In the genomic region with DNA sequence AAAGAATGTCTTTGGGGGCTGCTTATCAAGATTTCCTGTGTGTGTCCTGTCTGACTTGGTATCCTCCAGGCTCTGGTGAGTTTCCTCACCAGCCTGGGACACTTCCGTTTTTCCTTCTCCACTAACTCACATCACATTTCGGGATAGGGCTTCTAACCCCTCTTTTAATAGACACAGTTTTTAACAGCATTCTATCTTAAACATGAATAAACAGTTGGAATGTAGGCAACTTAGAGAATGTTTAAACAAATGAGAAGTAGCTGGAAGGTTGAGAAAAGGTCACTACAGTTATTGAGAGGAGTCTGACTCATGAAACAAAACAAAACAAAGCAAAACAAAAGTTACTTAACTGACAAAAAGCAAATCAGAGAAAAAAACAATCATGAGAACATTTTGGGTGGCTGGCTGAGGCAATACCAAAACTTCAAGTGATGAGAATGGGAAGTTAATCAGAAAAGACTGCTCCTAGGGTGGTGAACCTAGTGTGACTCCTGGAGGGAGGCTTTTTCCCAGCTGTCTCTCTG, we compare ENCODE assay signal across 11 cellular contexts.
A peak's percentile ranks its signal among the peaks of the same experiment; 100 is the strongest.
DNase-seq lines count a peak whose midpoint lies in the region; ATAC-seq, FAIRE-seq and TF ChIP-seq lines count a peak whose summit lies in the region.
"Had no signal": no experiment of that assay in that cellular context is flagged by ENCODE, and none has a peak within 500 bp of the region (broad histone marks: within the 10 kb centered on the region; RNA-seq: fewer than 3 reads in every experiment).

No MANE protein-coding gene starts in this region.

- BruUV-seq in K562 (replicated peaks; lab: Mats Ljungman, UMichigan) = no TSS peak

- peaks cover 4% of the 10 kb centered on the region for H3K27me3 Mint-ChIP-seq in activated T-helper 1 cell treated with anti-CD3 and anti-CD28 coated beads, Interleukin-12 subunit alpha, Interleukin-12 subunit beta, Interleukin-2, Interleukin-4 antibody, amounts not matched to agents 30 ng/mL and 10 ng/mL and 1 ng/mL, durations not matched to agents 14 hours and 24 hours and 36 hours (ENCODE audit: insufficient read depth)
- no peaks in the 10 kb centered on the region for H3K27me3 Mint-ChIP-seq in WTC11 (ENCODE audit: low read depth)

- H3K36me3 ChIP-seq in HEK293 (ENCODE audit: control insufficient read depth in 2 of 2, insufficient read depth in 1 of 2, low read length in 2 of 2) (no peaks in the 10 kb centered on the region), K562 (ENCODE audit: control insufficient read depth, insufficient read depth, low read length) (no peaks in the 10 kb centered on the region), lung (ENCODE audit: control insufficient read depth in 2 of 2, insufficient read depth in 2 of 2, low read length in 2 of 2) (no peaks in the 10 kb centered on the region)

- no peaks in the 10 kb centered on the region for H3K9me3 ChIP-seq in HEK293 (ENCODE audit: control insufficient read depth, insufficient read depth, low read depth, low read length)
- H3K9me3 ChIP-seq in K562 (replicated peaks; ENCODE audit: control insufficient read depth, insufficient read depth, low read depth, low read length) = no peaks in the 10 kb centered on the region
- no peaks in the 10 kb centered on the region for H3K9me3 ChIP-seq in lung (ENCODE audit: control insufficient read depth in 2 of 2, insufficient read depth in 1 of 2, low read length in 1 of 2)

- no peak for FAIRE-seq in K562 (lab: Jason Lieb, UNC)

- no peak overlapping the region for H3K9ac ChIP-seq in K562 (ENCODE audit: insufficient read depth in 1 of 2, low read depth in 2 of 2, low read length in 2 of 2)

- H3K9me1 ChIP-seq in K562 (ENCODE audit: control insufficient read depth, insufficient read depth, low read length) = no peaks in the 10 kb centered on the region

- TF ChIP-seq POLR2A in K562 (conservative IDR thresholded peaks at IDR 0.05) = no peak

- POLR2A ChIA-PET in HEK293 (lab: Yijun Ruan, JAX) (no interaction called here), K562 (lab: Yijun Ruan, JAX) (interaction anchor here (1.2 kb wide), 1 partner anchor 14 kb away, joined by 3 read pairs; no protein-coding TSS in a partner anchor), WTC11 (lab: Charles Lee) (no interaction called here)

- H3K36me3 Mint-ChIP-seq in activated T-helper 1 cell treated with anti-CD3 and anti-CD28 coated beads, Interleukin-12 subunit alpha, Interleukin-12 subunit beta, Interleukin-2, Interleukin-4 antibody, amounts not matched to agents 30 ng/mL and 10 ng/mL and 1 ng/mL, durations not matched to agents 14 hours and 24 hours and 36 hours (ENCODE audit: low read depth) = no peaks in the 10 kb centered on the region
- H3K36me3 Mint-ChIP-seq in WTC11 = no peaks in the 10 kb centered on the region

- H3K4me1 ChIP-seq in HEK293 (ENCODE audit: control insufficient read depth, insufficient read depth, low read length) (peaks cover 2% of the 10 kb centered on the region; the same call in 1 of the 2 replicates), K562 (replicated peaks in 1 of 2; ENCODE audit: control insufficient read depth in 2 of 2, insufficient read depth in 2 of 2, low read length in 2 of 2) (no peaks in the 10 kb centered on the region; a peak in 1 of 5 replicates), lung (ENCODE audit: control insufficient read depth in 2 of 2, insufficient read depth in 2 of 2, low read length in 2 of 2) (peaks cover 0 to 1% of the 10 kb centered on the region in 2 donors)

- TF ChIP-seq RAD21 in K562 (CRISPR knock-in tag; conservative IDR thresholded peaks at IDR 0.05 in 1 of 2, IDR thresholded peaks at IDR 0.05 in 1 of 2) = no peak

- in situ Hi-C loops in K562 (cut with MboI) = no loop called here

- ATAC-seq in K562 = no peak
- ATAC-seq in lung (ENCODE audit: insufficient read depth, low FRiP score) = peak; percentile 53
- no peak for ATAC-seq in GM21723 (IDR thresholded peaks at IDR 0.05; ENCODE audit: unreplicated experiment)
- ATAC-seq in HG02763 (IDR thresholded peaks at IDR 0.05; ENCODE audit: unreplicated experiment) = no peak
- no peak for ATAC-seq in WTC11

- no peaks in the 10 kb centered on the region for H3K79me2 ChIP-seq in K562 (ENCODE audit: control insufficient read depth, insufficient read depth, low read length)

- H3K27ac ChIP-seq in HEK293 (ENCODE audit: extremely low read depth, low read depth, low read length) (no peak overlapping the region), K562 (ENCODE audit: extremely low read depth, low read depth, low read length) (no peak overlapping the region), lung (ENCODE audit: low read depth in 1 of 2, low read length in 1 of 2) (peak overlapping the region in 1 of 2 donors; percentile 21)

- CTCF ChIA-PET in HEK293 (lab: Yijun Ruan, JAX) = interaction anchor here (0.7 to 1.1 kb wide), 3 partner anchors 26 to 141 kb away, joined by 3 to 4 read pairs (median 3); no protein-coding TSS in a partner anchor
- CTCF ChIA-PET in K562 (lab: Yijun Ruan, JAX; ENCODE audit: low intra/inter-chr PET ratio) = no interaction called here
- CTCF ChIA-PET in WTC11 (lab: Charles Lee) = no interaction called here

- H3K4me3 ChIP-seq in HEK293 (ENCODE audit: low read depth, low read length) = no peak overlapping the region
- no peak overlapping the region for H3K4me3 ChIP-seq in K562
- H3K4me3 ChIP-seq in lung = no peak overlapping the region

- no peak for TF ChIP-seq EP300 in K562 (IDR thresholded peaks at IDR 0.05; ENCODE audit: low read length)

- H3K27me3 ChIP-seq in K562 (ENCODE audit: control insufficient read depth in 2 of 2, insufficient read depth in 2 of 2, low read length in 2 of 2) = no peaks in the 10 kb centered on the region
- no peaks in the 10 kb centered on the region for H3K27me3 ChIP-seq in lung (ENCODE audit: control insufficient read depth, insufficient read depth)

- H2AFZ ChIP-seq in K562 (ENCODE audit: low read depth, low read length) = 0 out of 2 replicates have a peak overlapping the region, but pooled peaks have one; percentile 11

- intact Hi-C loops in K562 (cut with micrococcal nuclease) = no loop called here
- intact Hi-C loops in activated T-helper 1 cell treated with anti-CD3 and anti-CD28 coated beads, Interleukin-12 subunit alpha, Interleukin-12 subunit beta, Interleukin-2, Interleukin-4 antibody, amounts not matched to agents 30 ng/mL and 10 ng/mL and 1 ng/mL, durations not matched to agents 14 hours and 24 hours and 36 hours (cut with micrococcal nuclease) = no loop called here

- no peak overlapping the region for H3K4me2 ChIP-seq in K562 (ENCODE audit: insufficient read depth, low read length)

- TF ChIP-seq CTCF in HEK293 (tag by site-specific recombination; IDR thresholded peaks at IDR 0.05) (no peak), K562 (IDR thresholded peaks at IDR 0.05 in 2 of 3, conservative IDR thresholded peaks at IDR 0.05 in 1 of 3; ENCODE audit: insufficient read depth in 2 of 3, low read depth in 1 of 3, low read length in 3 of 3) (no peak), lung (IDR thresholded peaks at IDR 0.05; ENCODE audit: control extremely low read depth, extremely low read depth) (no peak), WTC11 (IDR thresholded peaks at IDR 0.05) (no peak)

- no peaks in the 10 kb centered on the region for H4K20me1 ChIP-seq in K562 (replicated peaks; ENCODE audit: control insufficient read depth, insufficient read depth, low read length)

- H3K27ac Mint-ChIP-seq in activated T-helper 1 cell treated with anti-CD3 and anti-CD28 coated beads, Interleukin-12 subunit alpha, Interleukin-12 subunit beta, Interleukin-2, Interleukin-4 antibody, amounts not matched to agents 30 ng/mL and 10 ng/mL and 1 ng/mL, durations not matched to agents 14 hours and 24 hours and 36 hours = no peak overlapping the region
- no peak overlapping the region for H3K27ac Mint-ChIP-seq in WTC11

- H3K4me3 Mint-ChIP-seq in activated T-helper 1 cell treated with anti-CD3 and anti-CD28 coated beads, Interleukin-12 subunit alpha, Interleukin-12 subunit beta, Interleukin-2, Interleukin-4 antibody, amounts not matched to agents 30 ng/mL and 10 ng/mL and 1 ng/mL, durations not matched to agents 14 hours and 24 hours and 36 hours = no peak overlapping the region
- no peak overlapping the region for H3K4me3 Mint-ChIP-seq in WTC11

- H3K9me3 Mint-ChIP-seq in activated T-helper 1 cell treated with anti-CD3 and anti-CD28 coated beads, Interleukin-12 subunit alpha, Interleukin-12 subunit beta, Interleukin-2, Interleukin-4 antibody, amounts not matched to agents 30 ng/mL and 10 ng/mL and 1 ng/mL, durations not matched to agents 14 hours and 24 hours and 36 hours = no peaks in the 10 kb centered on the region
- H3K9me3 Mint-ChIP-seq in WTC11 = no peaks in the 10 kb centered on the region

- DNase-seq in AG08396 (ENCODE audit: low spot score) (peak; percentile 21), K562 (ENCODE audit: extremely low read depth in 1 of 4, low spot score in 3 of 4) (no peak), lung (ENCODE audit: low spot score) (no peak), WTC11 (ENCODE audit: low spot score) (no peak)
- DNase-seq in activated T-helper 1 cell treated with anti-CD3 and anti-CD28 coated beads, Interleukin-12 subunit alpha, Interleukin-12 subunit beta, Interleukin-2, Interleukin-4 antibody, amounts not matched to agents 30 ng/mL and 10 ng/mL and 1 ng/mL, durations not matched to agents 14 hours and 24 hours and 36 hours (ENCODE audit: low spot score) = no peak
- DNase-seq: amygdala, GOT3, islet precursor cell had no signal

- H3K4me1 Mint-ChIP-seq in activated T-helper 1 cell treated with anti-CD3 and anti-CD28 coated beads, Interleukin-12 subunit alpha, Interleukin-12 subunit beta, Interleukin-2, Interleukin-4 antibody, amounts not matched to agents 30 ng/mL and 10 ng/mL and 1 ng/mL, durations not matched to agents 14 hours and 24 hours and 36 hours (ENCODE audit: low read depth) = peaks cover 39% of the 10 kb centered on the region
- H3K4me1 Mint-ChIP-seq in WTC11 = peaks cover 8% of the 10 kb centered on the region

- WGBS in K562 (ENCODE audit: insufficient coverage, low coverage, missing lambda C conversion rate) = 28% methylated on average over 2 of the region's 2 CpGs
- 21 to 44% methylated on average over 2 of the region's 2 CpGs for WGBS in lung, 2 donors

TF ChIP-seq in HEK293, 187 proteins besides CTCF, POLR2A, EP300 and RAD21 (continues in another document):
- 0 out of 2 replicates have a peak, but pooled peaks have one; percentile 26 for TF ChIP-seq ZEB2 (tag by site-specific recombination; IDR thresholded peaks at IDR 0.05)

TF ChIP-seq in K562, 482 proteins besides CTCF, POLR2A, EP300 and RAD21 (continues in another document):
- TF ChIP-seq FOSL1 (tag; conservative IDR thresholded peaks at IDR 0.05) = peak; percentile 21; the same call in 1 of the 2 replicates
- no peak for TF ChIP-seq CEBPG (CRISPR knock-in tag; IDR thresholded peaks at IDR 0.05)
- TF ChIP-seq CEBPG (tag; conservative IDR thresholded peaks at IDR 0.05 in 1 of 2, IDR thresholded peaks at IDR 0.05 in 1 of 2) = peak in 1 of 2 experiments; percentile 26; a peak in 1 of 4 replicates

TF ChIP-seq in WTC11, 78 proteins besides CTCF, POLR2A, EP300 and RAD21 (continues in another document):
- TF ChIP-seq ZNF671 (CRISPR knock-in tag; IDR thresholded peaks at IDR 0.05) (no peak), ELF4 (CRISPR knock-in tag; IDR thresholded peaks at IDR 0.05; ENCODE audit: low read depth) (no peak), NFYB (CRISPR knock-in tag; conservative IDR thresholded peaks at IDR 0.05; ENCODE audit: low read depth) (no peak), TCF7 (CRISPR knock-in tag; IDR thresholded peaks at IDR 0.05; ENCODE audit: low read depth) (no peak), OVOL2 (CRISPR knock-in tag; IDR thresholded peaks at IDR 0.05; ENCODE audit: borderline replicate concordance) (no peak)
